ENCODE assay signal across 1 cellular context in the genomic region with DNA sequence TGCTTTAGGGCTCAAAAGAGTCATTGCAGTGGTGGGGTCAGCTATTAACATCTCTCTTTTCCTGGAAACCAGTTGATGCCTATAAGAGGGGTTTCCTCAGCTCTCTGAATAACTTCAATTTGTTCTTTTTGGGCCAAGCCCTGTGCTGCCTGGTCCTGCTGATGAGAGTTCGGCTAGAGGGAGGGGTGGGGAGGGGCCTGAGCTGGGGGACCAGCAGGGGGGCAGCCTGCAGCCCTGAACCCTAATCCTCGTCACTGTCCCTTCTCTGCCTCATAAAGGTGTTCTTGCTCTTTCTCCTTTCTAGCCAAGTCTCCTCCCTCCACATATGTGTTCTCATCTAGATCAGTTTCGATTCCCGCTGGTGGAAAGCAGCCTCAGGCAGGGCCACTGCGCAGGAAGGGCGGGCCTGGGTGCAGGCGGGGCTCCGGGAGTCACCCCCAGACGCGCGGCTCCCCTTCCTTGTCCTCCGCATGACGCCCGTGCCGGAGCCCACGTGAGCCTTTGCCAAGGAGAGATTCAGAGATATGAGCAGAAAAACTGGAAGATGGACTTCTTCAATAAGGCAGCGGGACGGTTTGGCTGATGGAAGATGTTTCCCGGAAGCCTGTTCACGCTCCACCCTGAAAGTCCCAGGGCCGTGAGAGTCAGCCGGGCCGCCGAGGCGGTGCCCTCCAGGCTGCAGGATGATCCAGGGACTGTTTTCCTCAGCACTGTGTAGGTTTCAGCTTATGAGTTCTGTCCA.
TF ChIP-seq lines count a peak whose summit lies in the region.

No MANE protein-coding gene starts in this region.

TF ChIP-seq in HepG2, 621 proteins besides CTCF, POLR2A, EP300 and RAD21 (continued from another document):
- TF ChIP-seq, protein P1, sequence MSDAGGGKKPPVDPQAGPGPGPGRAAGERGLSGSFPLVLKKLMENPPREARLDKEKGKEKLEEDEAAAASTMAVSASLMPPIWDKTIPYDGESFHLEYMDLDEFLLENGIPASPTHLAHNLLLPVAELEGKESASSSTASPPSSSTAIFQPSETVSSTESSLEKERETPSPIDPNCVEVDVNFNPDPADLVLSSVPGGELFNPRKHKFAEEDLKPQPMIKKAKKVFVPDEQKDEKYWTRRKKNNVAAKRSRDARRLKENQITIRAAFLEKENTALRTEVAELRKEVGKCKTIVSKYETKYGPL (CRISPR knock-in tag; IDR thresholded peaks at IDR 0.05): no peak
- TF ChIP-seq KDM2A (CRISPR knock-in tag; IDR thresholded peaks at IDR 0.05; ENCODE audit: borderline replicate concordance, low read depth) (peak; percentile 51; the same call in 1 of the 2 replicates), CEBPG (CRISPR knock-in tag; IDR thresholded peaks at IDR 0.05) (no peak), ZNF644 (CRISPR knock-in tag; IDR thresholded peaks at IDR 0.05; ENCODE audit: low read depth) (no peak), MBD4 (IDR thresholded peaks at IDR 0.05; ENCODE audit: borderline replicate concordance, low read length) (no peak), HNRNPLL (IDR thresholded peaks at IDR 0.05; ENCODE audit: low read depth, low read length, poor library complexity, severe bottlenecking) (peak; percentile 51), ZNF3 (CRISPR knock-in tag; IDR thresholded peaks at IDR 0.05) (no peak), PAWR (CRISPR knock-in tag; IDR thresholded peaks at IDR 0.05; ENCODE audit: borderline replicate concordance) (no peak), ZNF501 (CRISPR knock-in tag; IDR thresholded peaks at IDR 0.05) (0 out of 2 replicates have a peak, but pooled peaks have one; percentile 34), ZNF382 (CRISPR knock-in tag; IDR thresholded peaks at IDR 0.05; ENCODE audit: borderline replicate concordance) (no peak), HES4 (CRISPR knock-in tag; IDR thresholded peaks at IDR 0.05; ENCODE audit: borderline replicate concordance) (no peak), GATAD2A (CRISPR knock-in tag; IDR thresholded peaks at IDR 0.05) (peak; percentile 24; the same call in 1 of the 2 replicates), TBX3 (IDR thresholded peaks at IDR 0.05; ENCODE audit: borderline replicate concordance) (no peak), ZNF878 (CRISPR knock-in tag; IDR thresholded peaks at IDR 0.05) (no peak), NFIB (CRISPR knock-in tag; IDR thresholded peaks at IDR 0.05; ENCODE audit: borderline replicate concordance) (no peak), PITX1 (CRISPR knock-in tag; IDR thresholded peaks at IDR 0.05) (0 out of 2 replicates have a peak, but pooled peaks have one; percentile 14), KLF16 (CRISPR knock-in tag; IDR thresholded peaks at IDR 0.05) (no peak), ZNF34 (CRISPR knock-in tag; IDR thresholded peaks at IDR 0.05; ENCODE audit: borderline replicate concordance) (no peak), PLRG1 (conservative IDR thresholded peaks at IDR 0.05) (no peak), ZFP36L1 (CRISPR knock-in tag; IDR thresholded peaks at IDR 0.05) (no peak), ZNF292 (CRISPR knock-in tag; IDR thresholded peaks at IDR 0.05; ENCODE audit: borderline replicate concordance, low read depth) (0 out of 2 replicates have a peak, but pooled peaks have one; percentile 41), ZSCAN31 (CRISPR knock-in tag; IDR thresholded peaks at IDR 0.05; ENCODE audit: low read depth) (no peak), ARID2 (CRISPR knock-in tag; IDR thresholded peaks at IDR 0.05; ENCODE audit: borderline replicate concordance) (no peak), MED1 (CRISPR knock-in tag; IDR thresholded peaks at IDR 0.05) (no peak), EHMT2 (IDR thresholded peaks at IDR 0.05; ENCODE audit: borderline replicate concordance, low read depth, low read length) (no peak), ZNF160 (CRISPR knock-in tag; IDR thresholded peaks at IDR 0.05) (no peak), ZNF792 (CRISPR knock-in tag; IDR thresholded peaks at IDR 0.05) (no peak), AGO1 (IDR thresholded peaks at IDR 0.05; ENCODE audit: low read depth, low read length, poor library complexity, severe bottlenecking) (no peak), HDAC6 (IDR thresholded peaks at IDR 0.05; ENCODE audit: low read depth, low read length) (no peak)
- TF ChIP-seq, protein P2, sequence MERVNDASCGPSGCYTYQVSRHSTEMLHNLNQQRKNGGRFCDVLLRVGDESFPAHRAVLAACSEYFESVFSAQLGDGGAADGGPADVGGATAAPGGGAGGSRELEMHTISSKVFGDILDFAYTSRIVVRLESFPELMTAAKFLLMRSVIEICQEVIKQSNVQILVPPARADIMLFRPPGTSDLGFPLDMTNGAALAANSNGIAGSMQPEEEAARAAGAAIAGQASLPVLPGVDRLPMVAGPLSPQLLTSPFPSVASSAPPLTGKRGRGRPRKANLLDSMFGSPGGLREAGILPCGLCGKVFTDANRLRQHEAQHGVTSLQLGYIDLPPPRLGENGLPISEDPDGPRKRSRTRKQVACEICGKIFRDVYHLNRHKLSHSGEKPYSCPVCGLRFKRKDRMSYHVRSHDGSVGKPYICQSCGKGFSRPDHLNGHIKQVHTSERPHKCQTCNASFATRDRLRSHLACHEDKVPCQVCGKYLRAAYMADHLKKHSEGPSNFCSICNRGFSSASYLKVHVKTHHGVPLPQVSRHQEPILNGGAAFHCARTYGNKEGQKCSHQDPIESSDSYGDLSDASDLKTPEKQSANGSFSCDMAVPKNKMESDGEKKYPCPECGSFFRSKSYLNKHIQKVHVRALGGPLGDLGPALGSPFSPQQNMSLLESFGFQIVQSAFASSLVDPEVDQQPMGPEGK (CRISPR knock-in tag; IDR thresholded peaks at IDR 0.05): peak; percentile 75
- TF ChIP-seq, protein P3, sequence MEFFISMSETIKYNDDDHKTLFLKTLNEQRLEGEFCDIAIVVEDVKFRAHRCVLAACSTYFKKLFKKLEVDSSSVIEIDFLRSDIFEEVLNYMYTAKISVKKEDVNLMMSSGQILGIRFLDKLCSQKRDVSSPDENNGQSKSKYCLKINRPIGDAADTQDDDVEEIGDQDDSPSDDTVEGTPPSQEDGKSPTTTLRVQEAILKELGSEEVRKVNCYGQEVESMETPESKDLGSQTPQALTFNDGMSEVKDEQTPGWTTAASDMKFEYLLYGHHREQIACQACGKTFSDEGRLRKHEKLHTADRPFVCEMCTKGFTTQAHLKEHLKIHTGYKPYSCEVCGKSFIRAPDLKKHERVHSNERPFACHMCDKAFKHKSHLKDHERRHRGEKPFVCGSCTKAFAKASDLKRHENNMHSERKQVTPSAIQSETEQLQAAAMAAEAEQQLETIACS (CRISPR knock-in tag; IDR thresholded peaks at IDR 0.05): no peak
- TF ChIP-seq, protein P4, sequence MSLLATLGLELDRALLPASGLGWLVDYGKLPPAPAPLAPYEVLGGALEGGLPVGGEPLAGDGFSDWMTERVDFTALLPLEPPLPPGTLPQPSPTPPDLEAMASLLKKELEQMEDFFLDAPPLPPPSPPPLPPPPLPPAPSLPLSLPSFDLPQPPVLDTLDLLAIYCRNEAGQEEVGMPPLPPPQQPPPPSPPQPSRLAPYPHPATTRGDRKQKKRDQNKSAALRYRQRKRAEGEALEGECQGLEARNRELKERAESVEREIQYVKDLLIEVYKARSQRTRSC (CRISPR knock-in tag; IDR thresholded peaks at IDR 0.05; ENCODE audit: low read depth): no peak
- TF ChIP-seq, protein P5, sequence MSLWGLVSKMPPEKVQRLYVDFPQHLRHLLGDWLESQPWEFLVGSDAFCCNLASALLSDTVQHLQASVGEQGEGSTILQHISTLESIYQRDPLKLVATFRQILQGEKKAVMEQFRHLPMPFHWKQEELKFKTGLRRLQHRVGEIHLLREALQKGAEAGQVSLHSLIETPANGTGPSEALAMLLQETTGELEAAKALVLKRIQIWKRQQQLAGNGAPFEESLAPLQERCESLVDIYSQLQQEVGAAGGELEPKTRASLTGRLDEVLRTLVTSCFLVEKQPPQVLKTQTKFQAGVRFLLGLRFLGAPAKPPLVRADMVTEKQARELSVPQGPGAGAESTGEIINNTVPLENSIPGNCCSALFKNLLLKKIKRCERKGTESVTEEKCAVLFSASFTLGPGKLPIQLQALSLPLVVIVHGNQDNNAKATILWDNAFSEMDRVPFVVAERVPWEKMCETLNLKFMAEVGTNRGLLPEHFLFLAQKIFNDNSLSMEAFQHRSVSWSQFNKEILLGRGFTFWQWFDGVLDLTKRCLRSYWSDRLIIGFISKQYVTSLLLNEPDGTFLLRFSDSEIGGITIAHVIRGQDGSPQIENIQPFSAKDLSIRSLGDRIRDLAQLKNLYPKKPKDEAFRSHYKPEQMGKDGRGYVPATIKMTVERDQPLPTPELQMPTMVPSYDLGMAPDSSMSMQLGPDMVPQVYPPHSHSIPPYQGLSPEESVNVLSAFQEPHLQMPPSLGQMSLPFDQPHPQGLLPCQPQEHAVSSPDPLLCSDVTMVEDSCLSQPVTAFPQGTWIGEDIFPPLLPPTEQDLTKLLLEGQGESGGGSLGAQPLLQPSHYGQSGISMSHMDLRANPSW (CRISPR knock-in tag; IDR thresholded peaks at IDR 0.05; ENCODE audit: borderline replicate concordance): no peak
- TF ChIP-seq, protein P6, sequence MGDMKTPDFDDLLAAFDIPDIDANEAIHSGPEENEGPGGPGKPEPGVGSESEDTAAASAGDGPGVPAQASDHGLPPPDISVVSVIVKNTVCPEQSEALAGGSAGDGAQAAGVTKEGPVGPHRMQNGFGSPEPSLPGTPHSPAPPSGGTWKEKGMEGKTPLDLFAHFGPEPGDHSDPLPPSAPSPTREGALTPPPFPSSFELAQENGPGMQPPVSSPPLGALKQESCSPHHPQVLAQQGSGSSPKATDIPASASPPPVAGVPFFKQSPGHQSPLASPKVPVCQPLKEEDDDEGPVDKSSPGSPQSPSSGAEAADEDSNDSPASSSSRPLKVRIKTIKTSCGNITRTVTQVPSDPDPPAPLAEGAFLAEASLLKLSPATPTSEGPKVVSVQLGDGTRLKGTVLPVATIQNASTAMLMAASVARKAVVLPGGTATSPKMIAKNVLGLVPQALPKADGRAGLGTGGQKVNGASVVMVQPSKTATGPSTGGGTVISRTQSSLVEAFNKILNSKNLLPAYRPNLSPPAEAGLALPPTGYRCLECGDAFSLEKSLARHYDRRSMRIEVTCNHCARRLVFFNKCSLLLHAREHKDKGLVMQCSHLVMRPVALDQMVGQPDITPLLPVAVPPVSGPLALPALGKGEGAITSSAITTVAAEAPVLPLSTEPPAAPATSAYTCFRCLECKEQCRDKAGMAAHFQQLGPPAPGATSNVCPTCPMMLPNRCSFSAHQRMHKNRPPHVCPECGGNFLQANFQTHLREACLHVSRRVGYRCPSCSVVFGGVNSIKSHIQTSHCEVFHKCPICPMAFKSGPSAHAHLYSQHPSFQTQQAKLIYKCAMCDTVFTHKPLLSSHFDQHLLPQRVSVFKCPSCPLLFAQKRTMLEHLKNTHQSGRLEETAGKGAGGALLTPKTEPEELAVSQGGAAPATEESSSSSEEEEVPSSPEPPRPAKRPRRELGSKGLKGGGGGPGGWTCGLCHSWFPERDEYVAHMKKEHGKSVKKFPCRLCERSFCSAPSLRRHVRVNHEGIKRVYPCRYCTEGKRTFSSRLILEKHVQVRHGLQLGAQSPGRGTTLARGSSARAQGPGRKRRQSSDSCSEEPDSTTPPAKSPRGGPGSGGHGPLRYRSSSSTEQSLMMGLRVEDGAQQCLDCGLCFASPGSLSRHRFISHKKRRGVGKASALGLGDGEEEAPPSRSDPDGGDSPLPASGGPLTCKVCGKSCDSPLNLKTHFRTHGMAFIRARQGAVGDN (CRISPR knock-in tag; IDR thresholded peaks at IDR 0.05): peak; percentile 74
- TF ChIP-seq, protein P7, sequence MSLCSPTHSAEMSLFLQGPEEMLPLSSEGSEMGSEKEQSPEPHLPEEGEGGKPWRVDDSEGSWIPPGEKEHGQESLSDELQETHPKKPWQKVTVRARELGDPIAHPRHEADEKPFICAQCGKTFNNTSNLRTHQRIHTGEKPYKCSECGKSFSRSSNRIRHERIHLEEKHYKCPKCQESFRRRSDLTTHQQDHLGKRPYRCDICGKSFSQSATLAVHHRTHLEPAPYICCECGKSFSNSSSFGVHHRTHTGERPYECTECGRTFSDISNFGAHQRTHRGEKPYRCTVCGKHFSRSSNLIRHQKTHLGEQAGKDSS (CRISPR knock-in tag; IDR thresholded peaks at IDR 0.05; ENCODE audit: borderline replicate concordance, low read depth): no peak
- TF ChIP-seq, protein P8, sequence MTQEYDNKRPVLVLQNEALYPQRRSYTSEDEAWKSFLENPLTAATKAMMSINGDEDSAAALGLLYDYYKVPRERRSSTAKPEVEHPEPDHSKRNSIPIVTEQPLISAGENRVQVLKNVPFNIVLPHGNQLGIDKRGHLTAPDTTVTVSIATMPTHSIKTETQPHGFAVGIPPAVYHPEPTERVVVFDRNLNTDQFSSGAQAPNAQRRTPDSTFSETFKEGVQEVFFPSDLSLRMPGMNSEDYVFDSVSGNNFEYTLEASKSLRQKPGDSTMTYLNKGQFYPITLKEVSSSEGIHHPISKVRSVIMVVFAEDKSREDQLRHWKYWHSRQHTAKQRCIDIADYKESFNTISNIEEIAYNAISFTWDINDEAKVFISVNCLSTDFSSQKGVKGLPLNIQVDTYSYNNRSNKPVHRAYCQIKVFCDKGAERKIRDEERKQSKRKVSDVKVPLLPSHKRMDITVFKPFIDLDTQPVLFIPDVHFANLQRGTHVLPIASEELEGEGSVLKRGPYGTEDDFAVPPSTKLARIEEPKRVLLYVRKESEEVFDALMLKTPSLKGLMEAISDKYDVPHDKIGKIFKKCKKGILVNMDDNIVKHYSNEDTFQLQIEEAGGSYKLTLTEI (CRISPR knock-in tag; conservative IDR thresholded peaks at IDR 0.05): no peak
- TF ChIP-seq, protein P9, sequence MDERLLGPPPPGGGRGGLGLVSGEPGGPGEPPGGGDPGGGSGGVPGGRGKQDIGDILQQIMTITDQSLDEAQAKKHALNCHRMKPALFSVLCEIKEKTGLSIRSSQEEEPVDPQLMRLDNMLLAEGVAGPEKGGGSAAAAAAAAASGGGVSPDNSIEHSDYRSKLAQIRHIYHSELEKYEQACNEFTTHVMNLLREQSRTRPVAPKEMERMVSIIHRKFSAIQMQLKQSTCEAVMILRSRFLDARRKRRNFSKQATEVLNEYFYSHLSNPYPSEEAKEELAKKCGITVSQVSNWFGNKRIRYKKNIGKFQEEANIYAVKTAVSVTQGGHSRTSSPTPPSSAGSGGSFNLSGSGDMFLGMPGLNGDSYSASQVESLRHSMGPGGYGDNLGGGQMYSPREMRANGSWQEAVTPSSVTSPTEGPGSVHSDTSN (CRISPR knock-in tag; IDR thresholded peaks at IDR 0.05): no peak
